10 cellular contexts compared by ENCODE assay signal in genomic region chr4:2256781-2257191, GRCh38. TPM values are rescaled to one million over a fixed set of nuclear protein-coding genes. Genes with fewer than 3 reads are reported as not detected.
DNase-seq lines count a peak whose midpoint lies in the region; ATAC-seq, FAIRE-seq and TF ChIP-seq lines count a peak whose summit lies in the region.
"Had no signal": no experiment of that assay in that cellular context is flagged by ENCODE, and none has a peak within 500 bp of the region (broad histone marks: within the 10 kb centered on the region; RNA-seq: fewer than 3 reads in every experiment).

No MANE protein-coding gene starts in this region.

- H3K4me3 ChIP-seq in GM06990 (replicated peaks; ENCODE audit: low read depth, low read length) (no peak overlapping the region), astrocyte (ENCODE audit: insufficient read depth, low read depth, low read length) (no peak overlapping the region), skeletal muscle satellite cell (ENCODE audit: low read length) (peak overlapping the region; percentile 55), PC-3 (ENCODE audit: low read length) (no peak overlapping the region)

- H4K20me1 ChIP-seq in astrocyte (ENCODE audit: insufficient read depth, low read length) (peaks cover 93% of the 10 kb centered on the region), PC-3 (ENCODE audit: low read length) (no peaks in the 10 kb centered on the region)

- no peaks in the 10 kb centered on the region for H3K9me3 Mint-ChIP-seq in astrocyte (ENCODE audit: unreplicated experiment)
- H3K9me3 Mint-ChIP-seq: naive B cell had no signal

- H3K4me2 ChIP-seq in astrocyte (ENCODE audit: low read length) (peak overlapping the region; percentile 18), skeletal muscle satellite cell (ENCODE audit: low read length) (peak overlapping the region; percentile 76), PC-3 (ENCODE audit: low read length) (no peak overlapping the region)

- no TSS peak for BruUV-seq in PC-3 (replicated peaks; lab: Mats Ljungman, UMichigan)

- peak; percentile 7 for DNase-seq in GM06990 (ENCODE audit: extremely low read depth, insufficient read length)
- no peak for DNase-seq in astrocyte (ENCODE audit: low read depth)
- DNase-seq in NCI-H1436 treated with DMSO at 0.1 percent for 48 hours (lab: John Stamatoyannopoulos, UW) = no peak
- no peak for DNase-seq in PC-3
- DNase-seq in NCI-H526 (lab: John Stamatoyannopoulos, UW) = no peak
- DNase-seq in NCI-H524 (lab: John Stamatoyannopoulos, UW) = no peak
- DNase-seq: naive B cell had no signal

- H3K27me3 Mint-ChIP-seq in astrocyte (ENCODE audit: low read depth, unreplicated experiment) = no peaks in the 10 kb centered on the region
- H3K27me3 Mint-ChIP-seq: activated naive CD8-positive, alpha-beta T cell; naive B cell had no signal

- no peak for FAIRE-seq in astrocyte (lab: Jason Lieb, UNC)

- intact Hi-C loops in PC-3 (cut with micrococcal nuclease) = no loop called here

- H3K27ac ChIP-seq in astrocyte (ENCODE audit: low read depth, low read length) (no peak overlapping the region), layer of hippocampus (ENCODE audit: low read depth, low read length) (peak overlapping the region; percentile 85), PC-3 (ENCODE audit: low read length) (no peak overlapping the region)

- H3K36me3 ChIP-seq in GM06990 (ENCODE audit: control insufficient read depth, insufficient read depth, low read length) = peaks cover 26% of the 10 kb centered on the region
- peaks cover 5% of the 10 kb centered on the region for H3K36me3 ChIP-seq in astrocyte (ENCODE audit: insufficient read depth, low read length)
- peaks cover 69% of the 10 kb centered on the region for H3K36me3 ChIP-seq in skeletal muscle satellite cell (ENCODE audit: insufficient read depth, low read length)
- H3K36me3 ChIP-seq in PC-3 (ENCODE audit: low read depth, low read length) = no peaks in the 10 kb centered on the region

- H3F3A ChIP-seq in PC-3 (ENCODE audit: low read length, unreplicated experiment) = no peaks in the 10 kb centered on the region

- POLR2A ChIA-PET in PC-3 (lab: Charles Lee; ENCODE audit: unreplicated experiment) = no interaction called here

- H3K27me3 ChIP-seq in GM06990 (replicated peaks; ENCODE audit: control insufficient read depth, insufficient read depth, low read length) (no peaks in the 10 kb centered on the region), astrocyte (ENCODE audit: insufficient read depth, low read length) (no peaks in the 10 kb centered on the region), layer of hippocampus (ENCODE audit: control insufficient read depth, insufficient read depth, low read length) (no peaks in the 10 kb centered on the region), skeletal muscle satellite cell (ENCODE audit: control insufficient read depth, insufficient read depth, low read length) (no peaks in the 10 kb centered on the region), PC-3 (ENCODE audit: low read length) (no peaks in the 10 kb centered on the region)

- H3K4me1 Mint-ChIP-seq in astrocyte (ENCODE audit: low read depth, unreplicated experiment) = peaks cover 6% of the 10 kb centered on the region

- TF ChIP-seq CTCF in GM06990 (IDR thresholded peaks at IDR 0.05; ENCODE audit: insufficient read depth, low read length, poor library complexity, severe bottlenecking) (no peak), astrocyte (IDR thresholded peaks at IDR 0.05; ENCODE audit: insufficient read depth, low read depth, low read length) (no peak), PC-3 (conservative IDR thresholded peaks at IDR 0.05; ENCODE audit: low read depth, low read length) (no peak)

- H3K9me2 ChIP-seq in PC-3 (replicated peaks; ENCODE audit: low read length) = no peaks in the 10 kb centered on the region

- H3K79me2 ChIP-seq in astrocyte (ENCODE audit: insufficient read depth, low read length) (peaks cover 60% of the 10 kb centered on the region), PC-3 (ENCODE audit: low read length) (peaks cover 10% of the 10 kb centered on the region; the same call in 1 of the 2 replicates)

- no peak overlapping the region for H3K4me3 Mint-ChIP-seq in astrocyte (ENCODE audit: unreplicated experiment)
- H3K4me3 Mint-ChIP-seq: activated naive CD8-positive, alpha-beta T cell had no signal

- no peak overlapping the region for H3K9ac ChIP-seq in astrocyte (ENCODE audit: low read length)
- peak overlapping the region; percentile 53 for H3K9ac ChIP-seq in skeletal muscle satellite cell (ENCODE audit: low read depth, low read length)
- H3K9ac ChIP-seq in PC-3 (ENCODE audit: low read length) = no peak overlapping the region

- no peak overlapping the region for H3K27ac Mint-ChIP-seq in astrocyte (ENCODE audit: unreplicated experiment)
- H3K27ac Mint-ChIP-seq: activated naive CD8-positive, alpha-beta T cell had no signal

- peaks cover 15% of the 10 kb centered on the region for H3K36me3 Mint-ChIP-seq in astrocyte (ENCODE audit: low read depth, unreplicated experiment)
- H3K36me3 Mint-ChIP-seq: activated naive CD8-positive, alpha-beta T cell; naive B cell had no signal

- H3K9me3 ChIP-seq in astrocyte (ENCODE audit: insufficient read depth, low read depth, low read length) (no peaks in the 10 kb centered on the region), skeletal muscle satellite cell (replicated peaks; ENCODE audit: low read length) (no peaks in the 10 kb centered on the region), PC-3 (ENCODE audit: low read length) (no peaks in the 10 kb centered on the region)

- H3K4me1 ChIP-seq in astrocyte (ENCODE audit: insufficient read depth, low read length) (peaks cover 24% of the 10 kb centered on the region), skeletal muscle satellite cell (ENCODE audit: control insufficient read depth, insufficient read depth, low read length) (peaks cover 57% of the 10 kb centered on the region), PC-3 (ENCODE audit: insufficient read depth, low read length) (0 out of 2 replicates have a peak, but pooled peaks cover 3% of the 10 kb centered on the region)

- no peak for ATAC-seq in PC-3

- CTCF ChIA-PET in PC-3 (lab: Charles Lee) = no interaction called here

- H2AFZ ChIP-seq in astrocyte (ENCODE audit: low read depth, low read length) = no peak overlapping the region
- H2AFZ ChIP-seq in PC-3 (ENCODE audit: low read length) = no peak overlapping the region

RNA-seq across cellular contexts. Expression of gene MXD4, which starts 5.1 kb away (rescaled TPM):
- 92.0 and 92.3 TPM in 2 replicates for total RNA-seq in astrocyte
- total RNA-seq in skeletal muscle satellite cell (2012; rRNA removed) = 38.9 and 43.9 TPM in 2 replicates
- total RNA-seq in PC-3 (2014; rRNA removed) = 18.9 and 27.6 TPM in 2 replicates

RNA-seq across cellular contexts. Expression of gene HAUS3, which starts 14.9 kb away (rescaled TPM):
- 9.1 and 10.7 TPM in 2 replicates for total RNA-seq in astrocyte
- 10.9 and 14.0 TPM in 2 replicates for total RNA-seq in skeletal muscle satellite cell (2012; rRNA removed)
- 6.2 and 9.5 TPM in 2 replicates for total RNA-seq in PC-3 (2014; rRNA removed)

RNA-seq across cellular contexts. Expression of gene POLN, which starts 14.9 kb away (rescaled TPM):
- total RNA-seq in astrocyte (3.1 and 3.6 TPM in 2 replicates), PC-3 (2014; rRNA removed) (0.26 and 1.5 TPM in 2 replicates)
- total RNA-seq in skeletal muscle satellite cell (2012; rRNA removed) = 2.0 and 2.8 TPM in 2 replicates
